In the genomic region with DNA sequence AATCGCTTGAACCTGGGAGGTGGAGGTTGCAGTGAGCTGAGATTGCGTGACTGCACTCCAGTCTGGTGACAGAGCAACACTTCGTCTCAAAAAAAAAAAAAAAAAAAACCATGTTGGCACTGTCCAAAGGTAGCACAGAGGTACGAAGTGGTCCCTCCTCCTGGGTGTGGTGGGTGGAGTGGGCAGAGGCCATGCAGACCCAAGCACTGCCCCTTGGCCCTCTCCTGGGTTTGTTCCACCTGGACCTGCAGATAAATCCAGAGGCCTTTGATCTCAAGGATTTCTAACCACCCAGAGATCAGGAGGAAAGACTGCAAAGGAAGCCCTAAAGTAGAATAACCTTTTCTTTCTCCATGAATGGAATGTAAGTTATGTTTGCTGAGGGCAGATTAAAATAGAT, we compare ENCODE assay signal across 26 cellular contexts. TPM values are rescaled to one million over a fixed set of nuclear protein-coding genes. Genes with fewer than 3 reads are reported as not detected.
A peak's percentile ranks its signal among the peaks of the same experiment; 100 is the strongest.
DNase-seq lines count a peak whose midpoint lies in the region; ATAC-seq, FAIRE-seq and TF ChIP-seq lines count a peak whose summit lies in the region.
"Had no signal": no experiment of that assay in that cellular context is flagged by ENCODE, and none has a peak within 500 bp of the region (broad histone marks: within the 10 kb centered on the region; RNA-seq: fewer than 3 reads in every experiment).

No MANE protein-coding gene starts in this region.

- FAIRE-seq in small intestine (lab: Jason Lieb, UNC) = no peak
- FAIRE-seq: G401.6, K562 had no signal

- H3K4me3 ChIP-seq in right atrium auricular region (no peak overlapping the region), SJSA1 (no peak overlapping the region), small intestine (ENCODE audit: low read depth in 1 of 2, low read length in 2 of 2) (no peak overlapping the region)
- H3K4me3 ChIP-seq: BLaER1, GM23338, K562 had no signal

- peak; percentile 13 for DNase-seq in right atrium auricular region (ENCODE audit: low spot score)
- no peak for DNase-seq in Right ventricle myocardium superior
- DNase-seq in SJSA1 (ENCODE audit: low read depth in 1 of 2, low spot score in 2 of 2) = peak in 1 of 2 experiments; percentile 27
- peak; percentile 30 for DNase-seq in islet precursor cell
- peak; percentile 96 for DNase-seq in small intestine
- no peak for DNase-seq in NCI-H1694 treated with DMSO at 0.1 percent for 48 hours (lab: John Stamatoyannopoulos, UW)
- no peak for DNase-seq in NK-92 (lab: John Stamatoyannopoulos, UW; ENCODE audit: unreplicated experiment)
- no peak for DNase-seq in MV-4-11 (lab: John Stamatoyannopoulos, UW)
- DNase-seq: CD4-positive, CD25-positive, alpha-beta regulatory T cell; Kasumi-1; NCI-H2029 treated with DMSO at 0.1 percent for 48 hours; NCI-H2227 treated with DMSO at 0.1 percent for 48 hours; NCI-H526 treated with DMSO at 0.1 percent for 48 hours; SIG-M5; SK-N-SH; SW 1271 had no signal

- WGBS in small intestine, 3 donors = 13 to 57% (median 38%) methylated on average over 4 of the region's 4 CpGs

- no peaks in the 10 kb centered on the region for H3K4me1 ChIP-seq in right atrium auricular region
- peaks cover 36% of the 10 kb centered on the region for H3K4me1 ChIP-seq in SJSA1 (replicated peaks)
- peaks cover 16 to 25% of the 10 kb centered on the region in 2 donors for H3K4me1 ChIP-seq in small intestine (ENCODE audit: control insufficient read depth in 2 of 2, insufficient read depth in 1 of 2, low read depth in 1 of 2, low read length in 1 of 2)

- TF ChIP-seq CTCF in right atrium auricular region (IDR thresholded peaks at IDR 0.05) = no peak

- H3K27ac ChIP-seq in right atrium auricular region = no peak overlapping the region
- H3K27ac ChIP-seq in SJSA1 = peak overlapping the region; percentile 28; the same call in 1 of the 2 replicates
- no peak overlapping the region for H3K27ac ChIP-seq in small intestine (ENCODE audit: low read depth in 1 of 2, low read length in 1 of 2)
- H3K27ac ChIP-seq: 22Rv1, BLaER1 had no signal

- ATAC-seq in Right ventricle myocardium superior (ENCODE audit: poor library complexity) = no peak
- ATAC-seq: GM23338, HCT116, K562, Panc1 had no signal

- H3K27me3 ChIP-seq in right atrium auricular region = no peaks in the 10 kb centered on the region
- no peaks in the 10 kb centered on the region for H3K27me3 ChIP-seq in SJSA1 (replicated peaks)
- no peaks in the 10 kb centered on the region for H3K27me3 ChIP-seq in small intestine (ENCODE audit: control insufficient read depth in 2 of 2, insufficient read depth in 2 of 2, low read length in 2 of 2)

- intact Hi-C loops in Right ventricle myocardium superior (cut with DNase I) = no loop called here

- H3K36me3 ChIP-seq in right atrium auricular region = no peaks in the 10 kb centered on the region
- no peaks in the 10 kb centered on the region for H3K36me3 ChIP-seq in SJSA1
- H3K36me3 ChIP-seq in small intestine (ENCODE audit: control insufficient read depth in 2 of 2, insufficient read depth in 2 of 2, low read length in 2 of 2) = no peaks in the 10 kb centered on the region
- H3K36me3 ChIP-seq: BLaER1 had no signal

- no peaks in the 10 kb centered on the region for H3K9me3 ChIP-seq in right atrium auricular region
- H3K9me3 ChIP-seq in SJSA1 (replicated peaks) = no peaks in the 10 kb centered on the region
- H3K9me3 ChIP-seq in small intestine (ENCODE audit: control insufficient read depth, low read depth) = no peaks in the 10 kb centered on the region
- H3K9me3 ChIP-seq: BLaER1, SK-N-SH had no signal

RNA-seq across cellular contexts. Expression of gene GALNT6, which starts 8.7 kb away (rescaled TPM):
- 1 to 10 TPM; 1.3 to 2.8 TPM for total RNA-seq in right atrium auricular region
- 0.62 TPM for total RNA-seq in Right ventricle myocardium superior
- 30.8 and 38.2 TPM in 2 replicates for total RNA-seq in SJSA1 (2014; rRNA removed; shearing (Covaris generic))
- 10 to 100 TPM in 2 of 3 donors, 1 to 10 TPM in 1; 8.4 to 45.2 (median 20.3) TPM for polyA plus RNA-seq in small intestine
- total RNA-seq: NCI-H460 had no signal

RNA-seq across cellular contexts. Expression of gene SLC4A8, which starts 24.7 kb away (rescaled TPM):
- 1 to 10 TPM in 1 of 2 donors, under 1 TPM in 1; 0.28 to 1.1 TPM for total RNA-seq in right atrium auricular region
- 0.89 TPM for total RNA-seq in Right ventricle myocardium superior
- 6.2 and 29.0 TPM in 2 replicates for total RNA-seq in SJSA1 (2014; rRNA removed; shearing (Covaris generic))
- 1 to 10 TPM in 2 of 3 donors, under 1 TPM in 1; 0.43 to 2.5 (median 1.1) TPM for polyA plus RNA-seq in small intestine

RNA-seq across cellular contexts. Expression of gene CELA1, which starts 53.4 kb away (rescaled TPM):
- not detected for total RNA-seq in right atrium auricular region
- not detected for total RNA-seq in Right ventricle myocardium superior
- 0.56 and 1.2 TPM in 2 replicates for total RNA-seq in SJSA1 (2014; rRNA removed; shearing (Covaris generic))
- polyA plus RNA-seq in small intestine = not detected
- total RNA-seq: CD4-positive, CD25-positive, alpha-beta regulatory T cell; GM23338; HT1080; MCF 10A; NCI-H460 had no signal
- polyA plus RNA-seq: GM23338 had no signal

Comparison
In these comparisons a context has a peak if more than half of its experiments do, and no peak if none do; other contexts are left out.
1. DNase-seq: peak in right atrium auricular region (single experiment), islet precursor cell (single experiment) and small intestine (single experiment); none in Right ventricle myocardium superior (single experiment), NCI-H1694 treated with DMSO at 0.1 percent for 48 hours (single experiment), NK-92 (single experiment) and MV-4-11 (single experiment).